In the genomic region with DNA sequence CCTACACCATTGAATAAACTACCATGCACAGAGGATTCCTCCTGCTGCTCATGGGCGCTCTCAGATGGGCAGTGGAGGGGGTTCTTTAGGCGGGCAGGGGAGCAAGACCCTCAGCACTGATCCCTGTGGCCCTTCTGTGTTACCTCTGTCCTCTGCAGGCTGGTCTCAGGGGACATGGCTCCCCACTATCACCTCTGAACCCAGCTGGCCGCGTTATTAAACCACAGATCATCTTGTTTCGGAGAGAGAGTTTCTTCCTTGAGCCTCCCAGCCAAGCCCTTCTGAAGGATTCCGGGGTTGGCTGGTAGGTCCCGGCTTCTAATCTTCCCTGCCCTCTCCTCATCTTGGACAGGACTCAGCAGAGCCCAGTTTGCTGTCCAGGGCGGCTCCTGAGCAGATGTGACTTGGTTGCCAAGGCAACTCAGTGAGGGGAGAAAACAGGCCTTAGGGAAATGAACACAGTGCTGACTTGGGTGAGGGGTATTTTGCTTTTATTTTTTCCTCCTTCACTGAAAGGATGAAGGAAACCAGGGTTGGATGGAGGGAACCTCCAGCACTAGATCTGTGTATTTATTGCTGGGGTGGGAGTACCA, we compare ENCODE assay signal across 1 cellular context.
TF ChIP-seq lines count a peak whose summit lies in the region.

No MANE protein-coding gene starts in this region.

TF ChIP-seq in GM23338, 12 proteins besides CTCF, POLR2A, EP300 and RAD21 (continued from another document):
- TF ChIP-seq, protein P1, sequence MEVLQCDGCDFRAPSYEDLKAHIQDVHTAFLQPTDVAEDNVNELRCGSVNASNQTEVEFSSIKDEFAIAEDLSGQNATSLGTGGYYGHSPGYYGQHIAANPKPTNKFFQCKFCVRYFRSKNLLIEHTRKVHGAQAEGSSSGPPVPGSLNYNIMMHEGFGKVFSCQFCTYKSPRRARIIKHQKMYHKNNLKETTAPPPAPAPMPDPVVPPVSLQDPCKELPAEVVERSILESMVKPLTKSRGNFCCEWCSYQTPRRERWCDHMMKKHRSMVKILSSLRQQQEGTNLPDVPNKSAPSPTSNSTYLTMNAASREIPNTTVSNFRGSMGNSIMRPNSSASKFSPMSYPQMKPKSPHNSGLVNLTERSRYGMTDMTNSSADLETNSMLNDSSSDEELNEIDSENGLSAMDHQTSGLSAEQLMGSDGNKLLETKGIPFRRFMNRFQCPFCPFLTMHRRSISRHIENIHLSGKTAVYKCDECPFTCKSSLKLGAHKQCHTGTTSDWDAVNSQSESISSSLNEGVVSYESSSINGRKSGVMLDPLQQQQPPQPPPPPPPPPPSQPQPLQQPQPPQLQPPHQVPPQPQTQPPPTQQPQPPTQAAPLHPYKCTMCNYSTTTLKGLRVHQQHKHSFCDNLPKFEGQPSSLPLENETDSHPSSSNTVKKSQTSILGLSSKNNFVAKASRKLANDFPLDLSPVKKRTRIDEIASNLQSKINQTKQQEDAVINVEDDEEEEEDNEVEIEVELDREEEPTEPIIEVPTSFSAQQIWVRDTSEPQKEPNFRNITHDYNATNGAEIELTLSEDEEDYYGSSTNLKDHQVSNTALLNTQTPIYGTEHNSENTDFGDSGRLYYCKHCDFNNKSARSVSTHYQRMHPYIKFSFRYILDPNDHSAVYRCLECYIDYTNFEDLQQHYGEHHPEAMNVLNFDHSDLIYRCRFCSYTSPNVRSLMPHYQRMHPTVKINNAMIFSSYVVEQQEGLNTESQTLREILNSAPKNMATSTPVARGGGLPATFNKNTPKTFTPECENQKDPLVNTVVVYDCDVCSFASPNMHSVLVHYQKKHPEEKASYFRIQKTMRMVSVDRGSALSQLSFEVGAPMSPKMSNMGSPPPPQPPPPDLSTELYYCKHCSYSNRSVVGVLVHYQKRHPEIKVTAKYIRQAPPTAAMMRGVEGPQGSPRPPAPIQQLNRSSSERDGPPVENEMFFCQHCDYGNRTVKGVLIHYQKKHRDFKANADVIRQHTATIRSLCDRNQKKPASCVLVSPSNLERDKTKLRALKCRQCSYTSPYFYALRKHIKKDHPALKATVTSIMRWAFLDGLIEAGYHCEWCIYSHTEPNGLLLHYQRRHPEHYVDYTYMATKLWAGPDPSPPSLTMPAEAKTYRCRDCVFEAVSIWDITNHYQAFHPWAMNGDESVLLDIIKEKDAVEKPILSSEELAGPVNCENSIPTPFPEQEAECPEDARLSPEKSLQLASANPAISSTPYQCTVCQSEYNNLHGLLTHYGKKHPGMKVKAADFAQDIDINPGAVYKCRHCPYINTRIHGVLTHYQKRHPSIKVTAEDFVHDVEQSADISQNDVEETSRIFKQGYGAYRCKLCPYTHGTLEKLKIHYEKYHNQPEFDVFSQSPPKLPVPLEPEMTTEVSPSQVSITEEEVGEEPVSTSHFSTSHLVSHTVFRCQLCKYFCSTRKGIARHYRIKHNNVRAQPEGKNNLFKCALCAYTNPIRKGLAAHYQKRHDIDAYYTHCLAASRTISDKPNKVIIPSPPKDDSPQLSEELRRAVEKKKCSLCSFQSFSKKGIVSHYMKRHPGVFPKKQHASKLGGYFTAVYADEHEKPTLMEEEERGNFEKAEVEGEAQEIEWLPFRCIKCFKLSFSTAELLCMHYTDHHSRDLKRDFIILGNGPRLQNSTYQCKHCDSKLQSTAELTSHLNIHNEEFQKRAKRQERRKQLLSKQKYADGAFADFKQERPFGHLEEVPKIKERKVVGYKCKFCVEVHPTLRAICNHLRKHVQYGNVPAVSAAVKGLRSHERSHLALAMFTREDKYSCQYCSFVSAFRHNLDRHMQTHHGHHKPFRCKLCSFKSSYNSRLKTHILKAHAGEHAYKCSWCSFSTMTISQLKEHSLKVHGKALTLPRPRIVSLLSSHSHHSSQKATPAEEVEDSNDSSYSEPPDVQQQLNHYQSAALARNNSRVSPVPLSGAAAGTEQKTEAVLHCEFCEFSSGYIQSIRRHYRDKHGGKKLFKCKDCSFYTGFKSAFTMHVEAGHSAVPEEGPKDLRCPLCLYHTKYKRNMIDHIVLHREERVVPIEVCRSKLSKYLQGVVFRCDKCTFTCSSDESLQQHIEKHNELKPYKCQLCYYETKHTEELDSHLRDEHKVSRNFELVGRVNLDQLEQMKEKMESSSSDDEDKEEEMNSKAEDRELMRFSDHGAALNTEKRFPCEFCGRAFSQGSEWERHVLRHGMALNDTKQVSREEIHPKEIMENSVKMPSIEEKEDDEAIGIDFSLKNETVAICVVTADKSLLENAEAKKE (CRISPR knock-in tag; IDR thresholded peaks at IDR 0.05), result no peak
- TF ChIP-seq NANOG (IDR thresholded peaks at IDR 0.05; ENCODE audit: borderline replicate concordance), result no peak
